In the genomic region with DNA sequence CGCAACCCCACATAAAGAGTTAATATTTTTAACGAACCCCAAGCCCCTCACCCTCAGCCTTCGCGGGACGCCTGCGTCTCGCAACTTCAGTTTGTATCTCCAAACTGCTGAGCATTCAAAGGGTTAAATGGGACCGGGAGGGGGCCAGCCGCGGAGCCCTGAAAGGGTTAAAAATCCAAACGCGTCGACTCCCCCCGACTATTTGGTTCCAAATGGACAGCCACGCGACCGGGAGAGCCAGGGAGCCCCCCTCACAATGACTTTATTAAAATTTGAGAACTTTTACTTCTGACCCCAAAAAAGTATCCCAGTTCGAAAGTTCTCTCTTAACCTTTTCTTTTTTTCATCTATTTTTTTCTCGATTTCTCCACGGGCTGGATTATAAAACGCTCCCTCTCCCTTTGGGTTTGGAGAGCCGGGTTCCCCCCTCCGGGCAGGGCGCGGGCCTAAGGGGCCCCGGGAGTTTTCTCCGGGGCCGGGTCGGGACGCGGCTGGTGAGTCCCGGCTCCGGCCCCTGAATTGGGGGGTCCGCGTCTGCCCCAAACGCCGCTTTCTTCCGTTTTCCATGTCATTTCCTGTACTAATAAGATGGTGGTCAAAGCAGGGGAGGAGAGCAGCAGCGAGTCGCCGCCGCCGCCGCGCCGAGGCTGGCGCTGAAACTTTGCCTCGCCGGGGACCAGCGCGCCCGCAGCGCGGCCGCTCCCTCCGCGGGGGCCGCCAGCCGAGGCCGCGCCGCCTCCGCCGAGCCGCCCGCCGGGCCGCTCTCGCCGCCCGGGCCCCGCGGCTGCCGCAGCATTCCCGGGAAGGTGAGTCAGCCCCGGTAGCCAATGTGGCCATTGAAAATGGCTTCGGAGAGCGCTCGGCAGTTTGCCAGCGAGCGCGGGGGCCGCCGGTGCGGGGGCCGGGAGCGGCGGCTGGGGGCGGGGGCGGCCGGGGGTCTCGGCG, we compare ENCODE assay signal across 8 cellular contexts.
DNase-seq lines count a peak whose midpoint lies in the region; TF ChIP-seq lines count a peak whose summit lies in the region.

A gene (plus strand): TSS at position 568 of the 945 bp plus-strand sequence. CDS start 35,128 bp downstream, outside the sequence.

- peak within 1 kb of the TSS; percentile 96 for H3K4me2 ChIP-seq in Loucy (ENCODE audit: low read depth, low read length, poor library complexity, severe bottlenecking)

- H4K20me1 ChIP-seq in Loucy (ENCODE audit: insufficient read depth, low read length, poor library complexity, severe bottlenecking), result peaks cover 9% of the 10 kb centered on the region

- peaks cover 53% of the 10 kb centered on the region for H3K4me1 ChIP-seq in Loucy (ENCODE audit: insufficient read depth, low read length, poor library complexity, severe bottlenecking)

- no peaks in the 10 kb centered on the region for H3K9me2 ChIP-seq in Loucy (replicated peaks; ENCODE audit: low read depth, low read length)

- no peaks in the 10 kb centered on the region for H3K27me3 ChIP-seq in Loucy (ENCODE audit: insufficient read depth, low read length, poor library complexity, severe bottlenecking)

- H3K9ac ChIP-seq in Loucy (ENCODE audit: low read depth, low read length, poor library complexity, severe bottlenecking), result peak within 1 kb of the TSS; percentile 99

- H3K27ac ChIP-seq in coronary artery, result peak within 1 kb of the TSS; percentile 98 to 100

- DNase-seq in NCI-H1694 treated with DMSO at 0.1 percent for 48 hours (lab: John Stamatoyannopoulos, UW) (peak; percentile 25), NCI-H1694 (lab: John Stamatoyannopoulos, UW) (no peak), HCEC 1CT (peak; percentile 74), coronary artery (ENCODE audit: low spot score) (peak; percentile 82), left kidney (ENCODE audit: low read depth, low spot score) (peak; percentile 81)
- peak; percentile 56 for DNase-seq in stimulated activated CD4-positive, alpha-beta T cell treated with anti-CD3 and anti-CD28 coated beads, Interleukin-2, amount 100 ng/mL, for 4 hours (ENCODE audit: low read depth)

- H3K79me2 ChIP-seq in Loucy (ENCODE audit: insufficient read depth, low read length), result peaks cover 55% of the 10 kb centered on the region

- peak within 1 kb of the TSS; percentile 81 for H2AFZ ChIP-seq in Loucy (ENCODE audit: low read length)

- H3K4me3 ChIP-seq in Loucy (ENCODE audit: low read length, poor library complexity, severe bottlenecking) (peak within 1 kb of the TSS; percentile 89), WI38 (ENCODE audit: low read depth, low read length) (peak within 1 kb of the TSS; percentile 65), coronary artery (peak within 1 kb of the TSS; percentile 84)

- no peaks in the 10 kb centered on the region for H3K9me3 ChIP-seq in Loucy (ENCODE audit: insufficient read depth, low read depth, low read length)

- H3F3A ChIP-seq in Loucy (ENCODE audit: low read depth), result peaks cover 4% of the 10 kb centered on the region; the same call in 1 of the 2 replicates

- TF ChIP-seq CTCF in Loucy (conservative IDR thresholded peaks at IDR 0.05; ENCODE audit: low read length) (no peak), WI38 (IDR thresholded peaks at IDR 0.05; ENCODE audit: low read depth, low read length) (no peak), coronary artery (IDR thresholded peaks at IDR 0.05) (no peak)

- H3K36me3 ChIP-seq in Loucy (ENCODE audit: insufficient read depth, low read length), result no peaks in the 10 kb centered on the region
